In genomic region chr19:6501740-6502648, GRCh38 we compare ENCODE assay signal across 9 cellular contexts. TPM values are rescaled to one million over a fixed set of nuclear protein-coding genes. Genes with fewer than 3 reads are reported as not detected.
A peak's percentile ranks its signal among the peaks of the same experiment; 100 is the strongest.
DNase-seq lines count a peak whose midpoint lies in the region; ATAC-seq and TF ChIP-seq lines count a peak whose summit lies in the region.
"Had no signal": no experiment of that assay in that cellular context is flagged by ENCODE, and none has a peak within 500 bp of the region (broad histone marks: within the 10 kb centered on the region; RNA-seq: fewer than 3 reads in every experiment).

TSS of gene TUBB4A (minus strand) at chr19:6502309. CDS start at chr19:6502212, 97 bp downstream.

- H3K27me3 ChIP-seq in NT2/D1 (ENCODE audit: insufficient read depth, insufficient read length) (peaks cover 27% of the 10 kb centered on the region), body of pancreas (no peaks in the 10 kb centered on the region), right lobe of liver (peaks cover 0 to 11% of the 10 kb centered on the region in 2 donors)

- H3K27ac ChIP-seq in body of pancreas = no peak within 1 kb of the TSS
- H3K27ac ChIP-seq in right lobe of liver = no peak within 1 kb of the TSS
- peak within 1 kb of the TSS; percentile 99 for H3K27ac ChIP-seq in substantia nigra (ENCODE audit: low read depth, low read length, poor library complexity, severe bottlenecking)

- TF ChIP-seq POLR2A in body of pancreas (IDR thresholded peaks at IDR 0.05) = no peak
- no peak for TF ChIP-seq POLR2A in right lobe of liver (IDR thresholded peaks at IDR 0.05)

- H3K9me3 ChIP-seq in NT2/D1 (ENCODE audit: insufficient read depth, low read length) = no peaks in the 10 kb centered on the region
- no peaks in the 10 kb centered on the region for H3K9me3 ChIP-seq in body of pancreas
- no peaks in the 10 kb centered on the region for H3K9me3 ChIP-seq in right lobe of liver

- 0 to 2% methylated on average over 3 to 55 of the region's 71 CpGs for WGBS in body of pancreas, 2 donors
- 0% methylated on average over 10 of the region's 71 CpGs for WGBS in right lobe of liver (ENCODE audit: insufficient coverage, low coverage, low lambda C conversion rate, missing lambda C conversion rate)

- ATAC-seq in body of pancreas (peak; percentile 55), right lobe of liver (peak; percentile 28 to 62 (median 39)), HG02938 (IDR thresholded peaks at IDR 0.05; ENCODE audit: unreplicated experiment) (no peak), GM21381 (IDR thresholded peaks at IDR 0.05; ENCODE audit: unreplicated experiment) (no peak)

- H3K4me1 ChIP-seq in NT2/D1 (ENCODE audit: insufficient read depth, insufficient read length) (peaks cover 4% of the 10 kb centered on the region), body of pancreas (peaks cover 16% of the 10 kb centered on the region), right lobe of liver (peaks cover 0 to 9% (median 0%) of the 10 kb centered on the region in 4 donors)

- DNase-seq in GM10266 (ENCODE audit: extremely low spot score) = peak; percentile 85
- no peak for DNase-seq in NT2/D1 (ENCODE audit: low read depth, low spot score)
- DNase-seq in body of pancreas = peak in 2 of 4 donors; percentile 31 to 46
- no peak for DNase-seq in right lobe of liver
- peak; percentile 23 to 92 (median 74) for DNase-seq in substantia nigra (lab: John Stamatoyannopoulos, UW)
- no peak for DNase-seq in HK-2 (ENCODE audit: unreplicated experiment)

- intact Hi-C loops in body of pancreas (cut with DNase I) = no loop called here
- intact Hi-C loops in right lobe of liver (cut with DNase I) = no loop called here

- H3K36me3 ChIP-seq in NT2/D1 (ENCODE audit: insufficient read depth, insufficient read length, low read length) (no peaks in the 10 kb centered on the region), body of pancreas (replicated peaks in 1 of 2; ENCODE audit: insufficient read depth in 1 of 2, low read depth in 2 of 2) (no peaks in the 10 kb centered on the region), right lobe of liver (no peaks in the 10 kb centered on the region)

- TF ChIP-seq CTCF in GM10266 (IDR thresholded peaks at IDR 0.05; ENCODE audit: control insufficient read depth, insufficient read depth, low read depth, missing control alignments) = no peak
- peak in 2 of 7 experiments; percentile 16 to 29 for TF ChIP-seq CTCF in body of pancreas (IDR thresholded peaks at IDR 0.05)
- no peak for TF ChIP-seq CTCF in right lobe of liver (IDR thresholded peaks at IDR 0.05)

- H3K4me3 ChIP-seq in NT2/D1 (ENCODE audit: insufficient read length, low read depth) (peak within 1 kb of the TSS; percentile 57), body of pancreas (peak within 1 kb of the TSS; percentile 26 to 34), right lobe of liver (peak within 1 kb of the TSS; percentile 14 to 18 (median 16))

- H3K9ac ChIP-seq in NT2/D1 (ENCODE audit: insufficient read length, low read depth) = peak within 1 kb of the TSS; percentile 66

RNA-seq across cellular contexts. Expression of gene TUBB4A, which starts in this region (rescaled TPM):
- 1 to 10 TPM; 3.0 to 3.4 TPM for total RNA-seq in body of pancreas
- total RNA-seq in right lobe of liver = 10 to 100 TPM in 2 of 6 experiments, 1 to 10 TPM in 1, under 1 TPM in 3; 0.24 to 19.2 (median 1.4) TPM
- total RNA-seq: LHCN-M2 had no signal

Comparison
In these comparisons a context has a peak if more than half of its experiments do, and no peak if none do; other contexts are left out.
1. DNase-seq: peak in GM10266 (single experiment) and substantia nigra (49 of 49); none in NT2/D1 (single experiment), right lobe of liver (0 of 3) and HK-2 (single experiment).
2. ATAC-seq: peak in body of pancreas (single experiment) and right lobe of liver (4 of 4); none in HG02938 (single experiment) and GM21381 (single experiment).
3. Peak in every context shown above with its lines, with median percentiles within 50 percentile points of each other: H3K4me3 ChIP-seq.